ENCODE assay signal across 8 cellular contexts in the genomic region with DNA sequence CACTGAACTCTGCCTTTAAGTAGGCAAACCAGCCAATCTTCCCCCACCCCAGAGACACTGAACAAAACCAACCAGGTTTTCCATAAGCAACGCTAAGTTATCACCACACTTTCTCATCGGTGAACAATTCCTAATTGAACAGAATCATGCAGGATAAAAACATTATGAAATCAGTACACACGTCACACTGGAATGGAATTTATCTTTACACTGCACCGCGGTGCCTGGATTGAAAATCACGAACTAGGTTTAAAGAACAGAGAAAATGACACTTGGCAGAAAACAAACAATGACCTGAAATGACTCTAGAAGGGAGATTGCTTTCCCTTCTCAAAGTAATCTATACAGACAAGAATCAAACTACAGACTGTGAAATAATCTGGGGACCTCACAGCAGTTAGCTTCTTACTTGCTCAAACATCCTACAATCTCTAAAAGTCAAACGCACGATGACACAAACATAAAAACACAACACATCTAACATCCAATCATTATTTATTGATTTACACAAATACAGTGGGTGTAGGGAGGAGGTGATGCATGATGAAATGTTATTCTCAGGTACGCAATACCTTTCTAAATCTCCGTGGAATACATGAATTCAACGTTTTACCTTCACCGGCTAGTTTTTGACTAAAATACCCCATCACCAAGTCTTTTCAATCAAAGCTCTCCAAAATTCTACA. TPM values are rescaled to one million over a fixed set of nuclear protein-coding genes. Genes with fewer than 3 reads are reported as not detected.
DNase-seq lines count a peak whose midpoint lies in the region; ATAC-seq and TF ChIP-seq lines count a peak whose summit lies in the region.

No MANE protein-coding gene starts in this region.

- intact Hi-C loops in ovary (cut with DNase I) = no loop called here

- DNase-seq in RWPE2 (ENCODE audit: low spot score) = no peak
- peak; percentile 30 for DNase-seq in epithelial cell of proximal tubule (ENCODE audit: low read depth)
- no peak for DNase-seq in ovary
- no peak for DNase-seq in GM20000 (ENCODE audit: low spot score)
- no peak for DNase-seq in MV-4-11 (lab: John Stamatoyannopoulos, UW)
- DNase-seq in D341Med (ENCODE audit: low spot score) = no peak

- peak overlapping the region; percentile 91 for H3K27ac ChIP-seq in RWPE2 (ENCODE audit: poor library complexity, severe bottlenecking)
- peak overlapping the region; percentile 14 to 85 for H3K27ac ChIP-seq in ovary

- TF ChIP-seq EP300 in ovary (IDR thresholded peaks at IDR 0.05) = no peak

- H3K4me1 ChIP-seq in RWPE2 (ENCODE audit: insufficient read depth, poor library complexity, severe bottlenecking) = peaks cover 7% of the 10 kb centered on the region
- no peaks in the 10 kb centered on the region for H3K4me1 ChIP-seq in ovary (ENCODE audit: insufficient read depth)

- 3 to 5% (median 5%) methylated on average over 12 of the region's 12 CpGs for WGBS in ovary, 3 donors

- TF ChIP-seq CTCF in RWPE2 (IDR thresholded peaks at IDR 0.05; ENCODE audit: poor library complexity, severe bottlenecking) = no peak
- TF ChIP-seq CTCF in epithelial cell of proximal tubule (conservative IDR thresholded peaks at IDR 0.05; ENCODE audit: low read depth, low read length) = no peak
- no peak for TF ChIP-seq CTCF in ovary (IDR thresholded peaks at IDR 0.05)
- TF ChIP-seq CTCF in GM20000 (IDR thresholded peaks at IDR 0.05; ENCODE audit: extremely low read depth, missing control alignments) = no peak

- H3K9me3 ChIP-seq in RWPE2 (ENCODE audit: severe bottlenecking) = no peaks in the 10 kb centered on the region
- H3K9me3 ChIP-seq in ovary = no peaks in the 10 kb centered on the region

- TF ChIP-seq POLR2A in ovary (IDR thresholded peaks at IDR 0.05) = no peak

- ATAC-seq in RWPE2 (ENCODE audit: low read depth) = peak; percentile 17; the same call in 1 of the 3 replicates
- no peak for ATAC-seq in GM18858 (IDR thresholded peaks at IDR 0.05; ENCODE audit: unreplicated experiment)

- H3K27me3 ChIP-seq in RWPE2 (ENCODE audit: insufficient read depth, poor library complexity, severe bottlenecking) (no peaks in the 10 kb centered on the region), ovary (no peaks in the 10 kb centered on the region)

- peaks cover 26% of the 10 kb centered on the region for H3K36me3 ChIP-seq in RWPE2 (ENCODE audit: low read depth)
- H3K36me3 ChIP-seq in ovary = no peaks in the 10 kb centered on the region

- H3K4me3 ChIP-seq in GM08714 (ENCODE audit: low read length) (peak overlapping the region; percentile 95), RWPE2 (ENCODE audit: severe bottlenecking) (peak overlapping the region; percentile 77), epithelial cell of proximal tubule (ENCODE audit: low read depth, low read length) (peak overlapping the region; percentile 97), ovary (peak overlapping the region; percentile 87)

RNA-seq across cellular contexts. Expression of a gene that starts 1.9 kb away (rescaled TPM):
- total RNA-seq in epithelial cell of proximal tubule = 21.0 and 27.3 TPM in 2 replicates
- 10 to 100 TPM; 25.8 to 62.4 (median 39.4) TPM for total RNA-seq in ovary
- polyA plus RNA-seq in ovary = 10 to 100 TPM; 13.9 to 57.5 TPM
